Comparison of ENCODE assay signal across 9 cellular contexts in genomic region chr16:68756250-68757051, GRCh38. TPM values are rescaled to one million over a fixed set of nuclear protein-coding genes. Genes with fewer than 3 reads are reported as not detected.
A peak's percentile ranks its signal among the peaks of the same experiment; 100 is the strongest.
DNase-seq lines count a peak whose midpoint lies in the region; ATAC-seq and TF ChIP-seq lines count a peak whose summit lies in the region.
"Had no signal": no experiment of that assay in that cellular context is flagged by ENCODE, and none has a peak within 500 bp of the region (broad histone marks: within the 10 kb centered on the region; RNA-seq: fewer than 3 reads in every experiment).

No MANE protein-coding gene starts in this region.

- H4K91ac ChIP-seq in trophoblast cell (ENCODE audit: low read depth, low read length), result no peak overlapping the region

- H3K27me3 ChIP-seq in trophoblast cell (ENCODE audit: insufficient read depth, low read length), result no peaks in the 10 kb centered on the region
- H3K27me3 ChIP-seq: SJSA1 had no signal

- H3K18ac ChIP-seq in trophoblast cell (ENCODE audit: low read length), result peak overlapping the region; percentile 81

- H2BK120ac ChIP-seq in trophoblast cell (ENCODE audit: insufficient read depth, low read length, poor library complexity), result no peak overlapping the region

- no peak overlapping the region for H3K14ac ChIP-seq in trophoblast cell (ENCODE audit: low read length)

- no peaks in the 10 kb centered on the region for H3K9me3 ChIP-seq in HEK293 (ENCODE audit: control insufficient read depth, insufficient read depth, low read depth, low read length)
- H3K9me3 ChIP-seq in trophoblast cell (ENCODE audit: insufficient read depth, low read depth, low read length), result no peaks in the 10 kb centered on the region

- no CpG with 5 or more reads among the region's 13 CpGs for WGBS in trophoblast cell (ENCODE audit: extremely low coverage, insufficient coverage, insufficient read length)

- TF ChIP-seq CTCF in HEK293 (tag by site-specific recombination; IDR thresholded peaks at IDR 0.05), result no peak

- H3K79me2 ChIP-seq in trophoblast cell (ENCODE audit: control insufficient read depth, insufficient read depth, low read length, poor library complexity), result peaks cover 2% of the 10 kb centered on the region

- H3K79me1 ChIP-seq in trophoblast cell (ENCODE audit: low read length), result no peaks in the 10 kb centered on the region

- H3K27ac ChIP-seq in HEK293 (ENCODE audit: extremely low read depth, low read depth, low read length), result no peak overlapping the region
- no peak overlapping the region for H3K27ac ChIP-seq in trophoblast cell (ENCODE audit: low read depth, low read length)
- H3K27ac ChIP-seq: SJSA1 had no signal

- CTCF ChIA-PET in HEK293 (lab: Yijun Ruan, JAX), result interaction anchor here (0.7 to 1.3 kb wide), 3 partner anchors 8 to 166 kb away, joined by 4 to 5 read pairs (median 4); no protein-coding TSS in a partner anchor

- no peak overlapping the region for H3K4me2 ChIP-seq in trophoblast cell (ENCODE audit: low read length)

- DNase-seq in NCI-H1436 treated with DMSO at 0.1 percent for 48 hours (lab: John Stamatoyannopoulos, UW) (peak; percentile 94), trophoblast cell (peak; percentile 96 to 98), cerebellum (ENCODE audit: low spot score) (no peak), NCI-H82 treated with DMSO at 0.1 percent for 48 hours (lab: John Stamatoyannopoulos, UW; ENCODE audit: unreplicated experiment) (no peak), dedifferentiated amniotic fluid mesenchymal stem cell (ENCODE audit: extremely low spot score) (no peak)
- DNase-seq in activated T-helper 9 cell treated with anti-CD3 and anti-CD28 coated beads, Interleukin-2, amount 50 U/mL, for 16 hours (ENCODE audit: low read depth), result peak; percentile 42

- no peak overlapping the region for H2AFZ ChIP-seq in trophoblast cell (ENCODE audit: insufficient read depth, low read length, poor library complexity)

- H4K12ac ChIP-seq in trophoblast cell (ENCODE audit: low read depth, low read length), result no peak overlapping the region

- H2BK5ac ChIP-seq in trophoblast cell (ENCODE audit: low read depth, low read length, poor library complexity), result no peak overlapping the region

- ATAC-seq in GM18508 (IDR thresholded peaks at IDR 0.05; ENCODE audit: insufficient read depth, unreplicated experiment), result peak; percentile 47

- no peaks in the 10 kb centered on the region for H3K36me3 ChIP-seq in HEK293 (ENCODE audit: control insufficient read depth in 2 of 2, insufficient read depth in 1 of 2, low read length in 2 of 2)
- H3K36me3 ChIP-seq in trophoblast cell (ENCODE audit: control insufficient read depth in 1 of 2, insufficient read depth in 2 of 2, low read length in 2 of 2), result peaks cover 2 to 5% of the 10 kb centered on the region in 2 experiments
- H3K36me3 ChIP-seq: SJSA1 had no signal

- H3K4me3 ChIP-seq in HEK293 (ENCODE audit: low read depth, low read length) (no peak overlapping the region), trophoblast cell (ENCODE audit: low read depth, low read length) (no peak overlapping the region)
- H3K4me3 ChIP-seq: SJSA1 had no signal

- POLR2A ChIA-PET in HEK293 (lab: Yijun Ruan, JAX), result no interaction called here

- H2AK5ac ChIP-seq in trophoblast cell (ENCODE audit: low read length), result peak overlapping the region; percentile 71

- peak overlapping the region; percentile 69 for H3K4ac ChIP-seq in trophoblast cell (ENCODE audit: low read depth, low read length)

- no peak overlapping the region for H3K9ac ChIP-seq in trophoblast cell (ENCODE audit: low read length)

- no peak overlapping the region for H4K8ac ChIP-seq in trophoblast cell (ENCODE audit: low read depth, low read length)

- H3K4me1 ChIP-seq in HEK293 (ENCODE audit: control insufficient read depth, insufficient read depth, low read length), result no peaks in the 10 kb centered on the region
- peaks cover 20 to 27% of the 10 kb centered on the region in 2 experiments for H3K4me1 ChIP-seq in trophoblast cell (ENCODE audit: control insufficient read depth in 1 of 2, insufficient read depth in 2 of 2, low read length in 2 of 2)

- H3K23ac ChIP-seq in trophoblast cell (ENCODE audit: low read length), result no peak overlapping the region

- peak overlapping the region; percentile 24 for H2BK12ac ChIP-seq in trophoblast cell (ENCODE audit: low read length)

TF ChIP-seq in HEK293, 187 proteins besides CTCF, POLR2A, EP300 and RAD21:
- TF ChIP-seq SCRT2 (tag by site-specific recombination; IDR thresholded peaks at IDR 0.05), result peak; percentile 52
- TF ChIP-seq ZNF768 (tag by site-specific recombination; IDR thresholded peaks at IDR 0.05), result no peak
- no peak for TF ChIP-seq ZNF830 (tag by site-specific recombination; IDR thresholded peaks at IDR 0.05; ENCODE audit: low read depth)

RNA-seq across cellular contexts. Expression of gene CDH1, which starts 19.4 kb away (rescaled TPM):
- polyA plus RNA-seq in trophoblast cell (2013), result 212 and 221 TPM in 2 replicates
- total RNA-seq in cerebellum, result 2.0 TPM

Comparison
In these comparisons a context has a peak if more than half of its experiments do, and no peak if none do; other contexts are left out.
1. DNase-seq: peak in NCI-H1436 treated with DMSO at 0.1 percent for 48 hours (single experiment), activated T-helper 9 cell treated with anti-CD3 and anti-CD28 coated beads, Interleukin-2, amount 50 U/mL, for 16 hours (single experiment) and trophoblast cell (2 of 2); none in cerebellum (single experiment), NCI-H82 treated with DMSO at 0.1 percent for 48 hours (single experiment) and dedifferentiated amniotic fluid mesenchymal stem cell (single experiment).